Comparison of ENCODE assay signal across 22 cellular contexts in the genomic region with DNA sequence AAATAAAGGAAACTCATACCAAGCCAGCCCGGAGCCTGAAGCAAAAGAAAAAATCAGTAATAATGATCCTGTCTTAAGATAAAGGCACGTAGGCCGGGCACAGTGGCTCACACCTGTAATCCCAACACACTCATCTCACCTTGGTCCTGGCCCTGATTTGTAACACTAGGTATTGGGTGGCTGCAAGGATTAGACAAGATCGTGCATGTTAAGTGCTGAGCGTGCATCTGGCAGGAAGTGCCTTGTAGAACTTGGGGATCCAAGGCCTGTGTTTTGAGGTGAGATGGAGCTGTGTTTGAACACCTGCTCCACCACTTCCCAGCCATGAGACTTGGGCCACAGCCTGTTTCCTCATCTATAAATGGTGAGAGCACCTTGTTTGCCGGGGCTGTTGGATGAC. TPM values are rescaled to one million over a fixed set of nuclear protein-coding genes. Genes with fewer than 3 reads are reported as not detected.
"Had no signal": no experiment of that assay in that cellular context is flagged by ENCODE, and none has a peak within 500 bp of the region (broad histone marks: within the 10 kb centered on the region; RNA-seq: fewer than 3 reads in every experiment).

No MANE protein-coding gene starts in this region.

- ATAC-seq: activated naive CD8-positive, alpha-beta T cell treated with anti-CD3 and anti-CD28 coated beads, Interleukin-2, amount 50 U/mL, for 24 hours; effector memory CD8-positive, alpha-beta T cell; left lung; naive thymus-derived CD8-positive, alpha-beta T cell; stimulated activated naive B cell treated with anti-CD40 and anti-IgM and Interleukin-4, amounts not matched to agents 10 μg/mL and 1 μg/mL and 100 μg/mL, for 72 hours had no signal

- H3K27ac ChIP-seq: ascending aorta, breast epithelium, left lung, neutrophil, parathyroid adenoma had no signal

- DNase-seq: activated CD4-positive, alpha-beta T cell treated with anti-CD3 and anti-CD28 coated beads, Interleukin-2, amount 50 U/mL, for 4 hours; activated CD4-positive, CD25-positive, alpha-beta regulatory T cell treated with anti-CD3 and anti-CD28 coated beads, Interleukin-2, amount 50 U/mL, for 72 hours; activated naive CD4-positive, alpha-beta T cell; activated naive CD8-positive, alpha-beta T cell treated with anti-CD3 and anti-CD28 coated beads, Interleukin-2, amount 50 U/mL, for 24 hours; activated T-cell treated with anti-CD3 and anti-CD28 coated beads for 4 hours; dermis blood vessel endothelial cell; effector memory CD8-positive, alpha-beta T cell; erythroblast; left lung; naive thymus-derived CD8-positive, alpha-beta T cell; stimulated activated CD4-positive, alpha-beta T cell treated with anti-CD3 and anti-CD28 coated beads, Interleukin-15, amount 100 ng/mL, for 24 hours; stimulated activated CD4-positive, alpha-beta T cell treated with anti-CD3 and anti-CD28 coated beads, Interleukin-4, amount 100 ng/mL, for 1 hour; stimulated activated naive B cell treated with anti-CD40 and anti-IgM and Interleukin-4, amounts not matched to agents 10 μg/mL and 1 μg/mL and 100 μg/mL, for 72 hours; T-helper 1 cell; T1000; trophoblast cell had no signal

- H3K4me3 ChIP-seq: ascending aorta, breast epithelium, left lung, skin epidermis had no signal

- H3K4me1 ChIP-seq: breast epithelium, parathyroid adenoma had no signal

- H2AFZ ChIP-seq: parathyroid adenoma had no signal

- H3K27me3 ChIP-seq: ascending aorta, breast epithelium, left lung had no signal

- H3K79me2 ChIP-seq: parathyroid adenoma had no signal

- H3K9me3 ChIP-seq: ascending aorta, breast epithelium, left lung, neutrophil had no signal

- FAIRE-seq: islet of Langerhans had no signal

- H3K36me3 ChIP-seq: ascending aorta, breast epithelium, left lung, neutrophil had no signal

- H3K9ac ChIP-seq: parathyroid adenoma had no signal

RNA-seq across cellular contexts. Expression of a gene that starts 41.5 kb away (rescaled TPM):
- total RNA-seq: naive thymus-derived CD8-positive, alpha-beta T cell had no signal
- polyA plus RNA-seq: naive thymus-derived CD8-positive, alpha-beta T cell had no signal
